In genomic region chr12:109440851-109441490, GRCh38 we compare ENCODE assay signal across 18 cellular contexts. TPM values are rescaled to one million over a fixed set of nuclear protein-coding genes. Genes with fewer than 3 reads are reported as not detected.
DNase-seq lines count a peak whose midpoint lies in the region; ATAC-seq, FAIRE-seq and TF ChIP-seq lines count a peak whose summit lies in the region.
"Had no signal": no experiment of that assay in that cellular context is flagged by ENCODE, and none has a peak within 500 bp of the region (broad histone marks: within the 10 kb centered on the region; RNA-seq: fewer than 3 reads in every experiment).

No MANE protein-coding gene starts in this region.

- peaks cover 14% of the 10 kb centered on the region for H3K4me1 ChIP-seq in HUES48 (ENCODE audit: control insufficient read depth, insufficient read depth, low read length)
- H3K4me1 ChIP-seq: BLaER1 treated with 17β-estradiol and CSF1 and Interleukin-3, amounts not matched to agents 10 nM and 100 nM had no signal

- H3K9me3 ChIP-seq in HUES48 (ENCODE audit: control insufficient read depth, insufficient read depth, low read length) = no peaks in the 10 kb centered on the region
- H3K9me3 ChIP-seq: BLaER1 treated with 17β-estradiol and CSF1 and Interleukin-3, amounts not matched to agents 10 nM and 100 nM; SJSA1 had no signal

- H3K27me3 Mint-ChIP-seq in stimulated activated memory B cell treated with anti-CD40 and anti-IgM and Interleukin-4, amounts not matched to agents 10 μg/mL and 1 μg/mL and 100 μg/mL, for 72 hours = no peaks in the 10 kb centered on the region
- H3K27me3 Mint-ChIP-seq: activated CD8-positive, alpha-beta memory T cell treated with anti-CD3 and anti-CD28 coated beads, Interleukin-2, amount 10 ng/mL, durations not matched to agents 7 days and 5 days; activated naive CD8-positive, alpha-beta T cell treated with anti-CD3 and anti-CD28 coated beads for 36 hours; naive thymus-derived CD4-positive, alpha-beta T cell had no signal

- ATAC-seq in GM21390 (IDR thresholded peaks at IDR 0.05; ENCODE audit: unreplicated experiment) = no peak
- ATAC-seq in stimulated activated memory B cell treated with anti-CD40 and anti-IgM and Interleukin-4, amounts not matched to agents 10 μg/mL and 1 μg/mL and 100 μg/mL, for 72 hours = no peak
- ATAC-seq in HG02610 (IDR thresholded peaks at IDR 0.05; ENCODE audit: unreplicated experiment) = no peak
- ATAC-seq: activated CD8-positive, alpha-beta memory T cell treated with anti-CD3 and anti-CD28 coated beads, Interleukin-2, amount 10 ng/mL, durations not matched to agents 7 days and 5 days; left lobe of liver; naive thymus-derived CD4-positive, alpha-beta T cell; stimulated activated naive CD8-positive, alpha-beta T cell treated with anti-CD3 and anti-CD28 coated beads, Interleukin-15, Interleukin-2, amounts not matched to agents 100 U/mL and 50 U/mL, for 24 hours had no signal

- H3K27ac Mint-ChIP-seq in stimulated activated memory B cell treated with anti-CD40 and anti-IgM and Interleukin-4, amounts not matched to agents 10 μg/mL and 1 μg/mL and 100 μg/mL, for 72 hours = no peak overlapping the region
- H3K27ac Mint-ChIP-seq: activated CD8-positive, alpha-beta memory T cell treated with anti-CD3 and anti-CD28 coated beads, Interleukin-2, amount 10 ng/mL, durations not matched to agents 7 days and 5 days; activated naive CD8-positive, alpha-beta T cell treated with anti-CD3 and anti-CD28 coated beads for 36 hours; naive thymus-derived CD4-positive, alpha-beta T cell had no signal

- DNase-seq in COR-L47 (lab: John Stamatoyannopoulos, UW) (peak; percentile 94), NCI-H69 (lab: John Stamatoyannopoulos, UW) (peak; percentile 90), fibroblast of the aortic adventitia (ENCODE audit: low read depth) (peak; percentile 34), frontal cortex (ENCODE audit: low spot score in 2 of 2) (no peak)
- DNase-seq: activated CD8-positive, alpha-beta memory T cell treated with anti-CD3 and anti-CD28 coated beads, Interleukin-2, amount 10 ng/mL, durations not matched to agents 7 days and 5 days; activated naive CD8-positive, alpha-beta T cell treated with anti-CD3 and anti-CD28 coated beads for 36 hours; GDM1; HCEC 1CT; naive thymus-derived CD4-positive, alpha-beta T cell; right cardiac atrium; stimulated activated naive CD8-positive, alpha-beta T cell treated with anti-CD3 and anti-CD28 coated beads, Interleukin-15, Interleukin-2, amounts not matched to agents 100 U/mL and 50 U/mL, for 24 hours had no signal

- TF ChIP-seq CTCF in fibroblast of the aortic adventitia (IDR thresholded peaks at IDR 0.05; ENCODE audit: insufficient read depth, low read length) = no peak

- H3K36me3 Mint-ChIP-seq in stimulated activated memory B cell treated with anti-CD40 and anti-IgM and Interleukin-4, amounts not matched to agents 10 μg/mL and 1 μg/mL and 100 μg/mL, for 72 hours = peaks cover 32% of the 10 kb centered on the region
- H3K36me3 Mint-ChIP-seq: activated CD8-positive, alpha-beta memory T cell treated with anti-CD3 and anti-CD28 coated beads, Interleukin-2, amount 10 ng/mL, durations not matched to agents 7 days and 5 days; activated naive CD8-positive, alpha-beta T cell treated with anti-CD3 and anti-CD28 coated beads for 36 hours had no signal

- peaks cover 12% of the 10 kb centered on the region; the same call in 1 of the 2 replicates for H3K36me3 ChIP-seq in HUES48 (ENCODE audit: control insufficient read depth, insufficient read depth, low read length)

- no peaks in the 10 kb centered on the region for H3K4me1 Mint-ChIP-seq in stimulated activated memory B cell treated with anti-CD40 and anti-IgM and Interleukin-4, amounts not matched to agents 10 μg/mL and 1 μg/mL and 100 μg/mL, for 72 hours
- H3K4me1 Mint-ChIP-seq: activated CD8-positive, alpha-beta memory T cell treated with anti-CD3 and anti-CD28 coated beads, Interleukin-2, amount 10 ng/mL, durations not matched to agents 7 days and 5 days; activated naive CD8-positive, alpha-beta T cell treated with anti-CD3 and anti-CD28 coated beads for 36 hours had no signal

- no peak overlapping the region for H3K9ac ChIP-seq in HUES48 (ENCODE audit: low read depth, low read length)
- H3K9ac ChIP-seq: BLaER1 treated with 17β-estradiol and CSF1 and Interleukin-3, amounts not matched to agents 10 nM and 100 nM had no signal

- H3K27ac ChIP-seq in HUES48 (ENCODE audit: low read depth, low read length) = peak overlapping the region; percentile 56
- H3K27ac ChIP-seq: BLaER1 treated with 17β-estradiol and CSF1 and Interleukin-3, amounts not matched to agents 10 nM and 100 nM; SJSA1 had no signal

- no peak overlapping the region for H3K4me3 Mint-ChIP-seq in stimulated activated memory B cell treated with anti-CD40 and anti-IgM and Interleukin-4, amounts not matched to agents 10 μg/mL and 1 μg/mL and 100 μg/mL, for 72 hours
- H3K4me3 Mint-ChIP-seq: activated CD8-positive, alpha-beta memory T cell treated with anti-CD3 and anti-CD28 coated beads, Interleukin-2, amount 10 ng/mL, durations not matched to agents 7 days and 5 days; activated naive CD8-positive, alpha-beta T cell treated with anti-CD3 and anti-CD28 coated beads for 36 hours; naive thymus-derived CD4-positive, alpha-beta T cell had no signal

- H3K9me3 Mint-ChIP-seq in stimulated activated memory B cell treated with anti-CD40 and anti-IgM and Interleukin-4, amounts not matched to agents 10 μg/mL and 1 μg/mL and 100 μg/mL, for 72 hours = no peaks in the 10 kb centered on the region
- H3K9me3 Mint-ChIP-seq: activated naive CD8-positive, alpha-beta T cell treated with anti-CD3 and anti-CD28 coated beads for 36 hours; naive thymus-derived CD4-positive, alpha-beta T cell had no signal

- no peaks in the 10 kb centered on the region for H3K27me3 ChIP-seq in HUES48 (ENCODE audit: control insufficient read depth, insufficient read depth, low read length)
- H3K27me3 ChIP-seq: BLaER1 treated with 17β-estradiol and CSF1 and Interleukin-3, amounts not matched to agents 10 nM and 100 nM; SJSA1 had no signal

- FAIRE-seq in frontal cortex (lab: Jason Lieb, UNC) = no peak

- no peak overlapping the region for H3K4me3 ChIP-seq in HUES48 (ENCODE audit: low read depth, low read length)
- no peak overlapping the region for H3K4me3 ChIP-seq in fibroblast of the aortic adventitia (ENCODE audit: low read depth, low read length)
- H3K4me3 ChIP-seq: BLaER1 treated with 17β-estradiol and CSF1 and Interleukin-3, amounts not matched to agents 10 nM and 100 nM; SJSA1 had no signal

RNA-seq across cellular contexts. Expression of gene KCTD10, which starts 36.1 kb away (rescaled TPM):
- total RNA-seq in fibroblast of the aortic adventitia (ENCODE audit: low replicate concordance) (90.9 and 91.7 TPM in 2 replicates), frontal cortex (42.8 TPM)

RNA-seq across cellular contexts. Expression of gene UBE3B, which starts 36.5 kb away (rescaled TPM):
- total RNA-seq in fibroblast of the aortic adventitia (ENCODE audit: low replicate concordance) = 28.1 and 43.0 TPM in 2 replicates
- total RNA-seq in frontal cortex = 15.5 TPM

Comparison
In these comparisons a context has a peak if more than half of its experiments do, and no peak if none do; other contexts are left out.
1. DNase-seq: peak in COR-L47 (single experiment), NCI-H69 (single experiment) and fibroblast of the aortic adventitia (single experiment); none in frontal cortex (0 of 2).